ENCODE assay signal across 1 cellular context in the genomic region with DNA sequence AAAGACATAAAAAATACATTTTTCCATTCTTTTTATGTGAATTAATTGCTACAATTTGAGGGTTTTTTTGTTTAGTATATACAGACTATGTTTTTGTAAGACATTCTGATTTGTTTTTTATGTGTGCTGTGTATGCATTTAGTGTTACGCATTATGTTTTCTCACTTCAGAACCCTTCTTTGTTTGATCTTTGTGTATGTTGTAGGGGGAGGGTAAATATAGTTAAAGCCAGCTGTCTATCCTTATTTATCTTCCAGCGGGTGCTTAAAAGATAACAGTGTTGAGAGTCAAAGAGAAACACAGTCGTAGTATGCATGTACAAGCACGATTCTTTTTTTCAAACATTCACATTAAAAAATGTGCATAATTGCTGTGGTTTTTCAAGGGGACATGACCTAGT.
A peak's percentile ranks its signal among the peaks of the same experiment; 100 is the strongest.
TF ChIP-seq lines count a peak whose summit lies in the region.

No MANE protein-coding gene starts in this region.

TF ChIP-seq in HepG2, 621 proteins besides CTCF, POLR2A, EP300 and RAD21 (continued from another document and continues in another):
- TF ChIP-seq NKX3-1 (CRISPR knock-in tag; IDR thresholded peaks at IDR 0.05) (0 out of 2 replicates have a peak, but pooled peaks have one; percentile 39), ZMAT3 (CRISPR knock-in tag; conservative IDR thresholded peaks at IDR 0.05) (no peak), GLI4 (CRISPR knock-in tag; IDR thresholded peaks at IDR 0.05; ENCODE audit: borderline replicate concordance) (no peak), ZNF616 (CRISPR knock-in tag; IDR thresholded peaks at IDR 0.05; ENCODE audit: low read depth) (no peak), NFKB2 (CRISPR knock-in tag; IDR thresholded peaks at IDR 0.05; ENCODE audit: borderline replicate concordance) (no peak), SOX5 (CRISPR knock-in tag; IDR thresholded peaks at IDR 0.05; ENCODE audit: borderline replicate concordance) (peak; percentile 79; the same call in 1 of the 2 replicates), ZNF841 (CRISPR knock-in tag; IDR thresholded peaks at IDR 0.05; ENCODE audit: borderline replicate concordance) (no peak), GZF1 (CRISPR knock-in tag; IDR thresholded peaks at IDR 0.05) (no peak), GATAD2A (CRISPR knock-in tag; IDR thresholded peaks at IDR 0.05) (peak; percentile 67; the same call in 1 of the 2 replicates), FOXO4 (CRISPR knock-in tag; conservative IDR thresholded peaks at IDR 0.05) (no peak), HMG20B (CRISPR knock-in tag; conservative IDR thresholded peaks at IDR 0.05) (peak; percentile 82; the same call in 1 of the 2 replicates), MAFK (conservative IDR thresholded peaks at IDR 0.05 in 1 of 2, IDR thresholded peaks at IDR 0.05 in 1 of 2; ENCODE audit: low read length in 2 of 2) (no peak), CEBPG (CRISPR knock-in tag; IDR thresholded peaks at IDR 0.05) (0 out of 2 replicates have a peak, but pooled peaks have one; percentile 16), MEIS1 (CRISPR knock-in tag; IDR thresholded peaks at IDR 0.05; ENCODE audit: borderline replicate concordance) (no peak), FOXK1 (CRISPR knock-in tag; IDR thresholded peaks at IDR 0.05; ENCODE audit: borderline replicate concordance, low read depth) (peak; percentile 64; the same call in 1 of the 2 replicates), FOXA1 (IDR thresholded peaks at IDR 0.05) (peak; percentile 90), FOXA1 (CRISPR knock-in tag; IDR thresholded peaks at IDR 0.05) (peak; percentile 86), ZSCAN31 (CRISPR knock-in tag; IDR thresholded peaks at IDR 0.05; ENCODE audit: low read depth) (no peak), HMG20A (CRISPR knock-in tag; IDR thresholded peaks at IDR 0.05; ENCODE audit: borderline replicate concordance) (peak; percentile 88; the same call in 1 of the 2 replicates), NFYB (CRISPR knock-in tag; IDR thresholded peaks at IDR 0.05) (no peak), ZNF30 (CRISPR knock-in tag; IDR thresholded peaks at IDR 0.05) (no peak), SALL1 (CRISPR knock-in tag; IDR thresholded peaks at IDR 0.05) (no peak), ZNF235 (CRISPR knock-in tag; IDR thresholded peaks at IDR 0.05; ENCODE audit: borderline replicate concordance) (no peak), ZNF292 (CRISPR knock-in tag; IDR thresholded peaks at IDR 0.05; ENCODE audit: borderline replicate concordance, low read depth) (no peak), KDM3A (CRISPR knock-in tag; IDR thresholded peaks at IDR 0.05; ENCODE audit: low read depth) (no peak), SOX13 (IDR thresholded peaks at IDR 0.05) (no peak), SOX13 (CRISPR knock-in tag; conservative IDR thresholded peaks at IDR 0.05 in 1 of 2, IDR thresholded peaks at IDR 0.05 in 1 of 2) (peak in 1 of 2 experiments; percentile 70; a peak in 2 of 4 replicates), ZNF780A (CRISPR knock-in tag; IDR thresholded peaks at IDR 0.05) (no peak), ZNF430 (CRISPR knock-in tag; IDR thresholded peaks at IDR 0.05) (no peak), SIX1 (CRISPR knock-in tag; IDR thresholded peaks at IDR 0.05; ENCODE audit: borderline replicate concordance) (0 out of 2 replicates have a peak, but pooled peaks have one; percentile 34), SPEN (CRISPR knock-in tag; IDR thresholded peaks at IDR 0.05; ENCODE audit: low read depth) (no peak), HIVEP1 (CRISPR knock-in tag; IDR thresholded peaks at IDR 0.05) (no peak), ZNF468 (CRISPR knock-in tag; IDR thresholded peaks at IDR 0.05) (no peak), SYNCRIP (IDR thresholded peaks at IDR 0.05; ENCODE audit: insufficient read depth, low read depth, low read length) (no peak), RARA (CRISPR knock-in tag; IDR thresholded peaks at IDR 0.05) (peak; percentile 46; the same call in 1 of the 2 replicates), FOXM1 (CRISPR knock-in tag; IDR thresholded peaks at IDR 0.05) (no peak), AKAP8 (CRISPR knock-in tag; IDR thresholded peaks at IDR 0.05) (no peak), PATZ1 (CRISPR knock-in tag; IDR thresholded peaks at IDR 0.05) (peak; percentile 28; the same call in 1 of the 2 replicates), ZNF160 (CRISPR knock-in tag; IDR thresholded peaks at IDR 0.05) (no peak), MAZ (IDR thresholded peaks at IDR 0.05; ENCODE audit: borderline replicate concordance, low read depth, low read length) (no peak), MAZ (CRISPR knock-in tag; IDR thresholded peaks at IDR 0.05; ENCODE audit: low read depth) (no peak), TBL1XR1 (IDR thresholded peaks at IDR 0.05; ENCODE audit: borderline replicate concordance, low read length, partially characterized antibody) (peak; percentile 19), CC2D1A (CRISPR knock-in tag; IDR thresholded peaks at IDR 0.05) (no peak), NPAS2 (CRISPR knock-in tag; IDR thresholded peaks at IDR 0.05; ENCODE audit: borderline replicate concordance) (no peak), CENPX (CRISPR knock-in tag; IDR thresholded peaks at IDR 0.05) (no peak), MIXL1 (CRISPR knock-in tag; IDR thresholded peaks at IDR 0.05) (peak; percentile 49; the same call in 1 of the 2 replicates), TRIM22 (IDR thresholded peaks at IDR 0.05) (no peak), EEA1 (CRISPR knock-in tag; IDR thresholded peaks at IDR 0.05; ENCODE audit: borderline replicate concordance) (no peak), JUND (CRISPR knock-in tag; IDR thresholded peaks at IDR 0.05) (no peak), FOXA3 (CRISPR knock-in tag; IDR thresholded peaks at IDR 0.05) (peak; percentile 95), TP53 (CRISPR knock-in tag; conservative IDR thresholded peaks at IDR 0.05) (no peak), MNT (IDR thresholded peaks at IDR 0.05) (no peak), ZNF124 (CRISPR knock-in tag; IDR thresholded peaks at IDR 0.05) (no peak), GTF3A (CRISPR knock-in tag; conservative IDR thresholded peaks at IDR 0.05) (no peak)
- TF ChIP-seq, protein P1, sequence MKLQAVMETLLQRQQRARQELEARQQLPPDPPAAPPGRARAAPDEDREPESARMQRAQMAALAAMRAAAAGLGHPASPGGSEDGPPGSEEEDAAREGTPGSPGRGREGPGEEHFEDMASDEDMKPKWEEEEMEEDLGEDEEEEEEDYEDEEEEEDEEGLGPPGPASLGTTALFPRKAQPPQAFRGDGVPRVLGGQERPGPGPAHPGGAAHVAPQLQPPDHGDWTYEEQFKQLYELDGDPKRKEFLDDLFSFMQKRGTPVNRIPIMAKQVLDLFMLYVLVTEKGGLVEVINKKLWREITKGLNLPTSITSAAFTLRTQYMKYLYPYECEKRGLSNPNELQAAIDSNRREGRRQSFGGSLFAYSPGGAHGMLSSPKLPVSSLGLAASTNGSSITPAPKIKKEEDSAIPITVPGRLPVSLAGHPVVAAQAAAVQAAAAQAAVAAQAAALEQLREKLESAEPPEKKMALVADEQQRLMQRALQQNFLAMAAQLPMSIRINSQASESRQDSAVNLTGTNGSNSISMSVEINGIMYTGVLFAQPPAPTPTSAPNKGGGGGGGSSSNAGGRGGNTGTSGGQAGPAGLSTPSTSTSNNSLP (IDR thresholded peaks at IDR 0.05; ENCODE audit: low read depth, low read length) = peak; percentile 71; the same call in 1 of the 2 replicates
- TF ChIP-seq, protein P2, sequence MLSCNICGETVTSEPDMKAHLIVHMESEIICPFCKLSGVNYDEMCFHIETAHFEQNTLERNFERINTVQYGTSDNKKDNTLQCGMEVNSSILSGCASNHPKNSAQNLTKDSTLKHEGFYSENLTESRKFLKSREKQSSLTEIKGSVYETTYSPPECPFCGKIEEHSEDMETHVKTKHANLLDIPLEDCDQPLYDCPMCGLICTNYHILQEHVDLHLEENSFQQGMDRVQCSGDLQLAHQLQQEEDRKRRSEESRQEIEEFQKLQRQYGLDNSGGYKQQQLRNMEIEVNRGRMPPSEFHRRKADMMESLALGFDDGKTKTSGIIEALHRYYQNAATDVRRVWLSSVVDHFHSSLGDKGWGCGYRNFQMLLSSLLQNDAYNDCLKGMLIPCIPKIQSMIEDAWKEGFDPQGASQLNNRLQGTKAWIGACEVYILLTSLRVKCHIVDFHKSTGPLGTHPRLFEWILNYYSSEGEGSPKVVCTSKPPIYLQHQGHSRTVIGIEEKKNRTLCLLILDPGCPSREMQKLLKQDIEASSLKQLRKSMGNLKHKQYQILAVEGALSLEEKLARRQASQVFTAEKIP (CRISPR knock-in tag; IDR thresholded peaks at IDR 0.05; ENCODE audit: borderline replicate concordance) = no peak
- TF ChIP-seq, protein P3, sequence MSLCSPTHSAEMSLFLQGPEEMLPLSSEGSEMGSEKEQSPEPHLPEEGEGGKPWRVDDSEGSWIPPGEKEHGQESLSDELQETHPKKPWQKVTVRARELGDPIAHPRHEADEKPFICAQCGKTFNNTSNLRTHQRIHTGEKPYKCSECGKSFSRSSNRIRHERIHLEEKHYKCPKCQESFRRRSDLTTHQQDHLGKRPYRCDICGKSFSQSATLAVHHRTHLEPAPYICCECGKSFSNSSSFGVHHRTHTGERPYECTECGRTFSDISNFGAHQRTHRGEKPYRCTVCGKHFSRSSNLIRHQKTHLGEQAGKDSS (CRISPR knock-in tag; IDR thresholded peaks at IDR 0.05; ENCODE audit: borderline replicate concordance, low read depth) = no peak
- TF ChIP-seq, protein P4, sequence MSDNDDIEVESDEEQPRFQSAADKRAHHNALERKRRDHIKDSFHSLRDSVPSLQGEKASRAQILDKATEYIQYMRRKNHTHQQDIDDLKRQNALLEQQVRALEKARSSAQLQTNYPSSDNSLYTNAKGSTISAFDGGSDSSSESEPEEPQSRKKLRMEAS (IDR thresholded peaks at IDR 0.05) = no peak
- TF ChIP-seq, protein P5, sequence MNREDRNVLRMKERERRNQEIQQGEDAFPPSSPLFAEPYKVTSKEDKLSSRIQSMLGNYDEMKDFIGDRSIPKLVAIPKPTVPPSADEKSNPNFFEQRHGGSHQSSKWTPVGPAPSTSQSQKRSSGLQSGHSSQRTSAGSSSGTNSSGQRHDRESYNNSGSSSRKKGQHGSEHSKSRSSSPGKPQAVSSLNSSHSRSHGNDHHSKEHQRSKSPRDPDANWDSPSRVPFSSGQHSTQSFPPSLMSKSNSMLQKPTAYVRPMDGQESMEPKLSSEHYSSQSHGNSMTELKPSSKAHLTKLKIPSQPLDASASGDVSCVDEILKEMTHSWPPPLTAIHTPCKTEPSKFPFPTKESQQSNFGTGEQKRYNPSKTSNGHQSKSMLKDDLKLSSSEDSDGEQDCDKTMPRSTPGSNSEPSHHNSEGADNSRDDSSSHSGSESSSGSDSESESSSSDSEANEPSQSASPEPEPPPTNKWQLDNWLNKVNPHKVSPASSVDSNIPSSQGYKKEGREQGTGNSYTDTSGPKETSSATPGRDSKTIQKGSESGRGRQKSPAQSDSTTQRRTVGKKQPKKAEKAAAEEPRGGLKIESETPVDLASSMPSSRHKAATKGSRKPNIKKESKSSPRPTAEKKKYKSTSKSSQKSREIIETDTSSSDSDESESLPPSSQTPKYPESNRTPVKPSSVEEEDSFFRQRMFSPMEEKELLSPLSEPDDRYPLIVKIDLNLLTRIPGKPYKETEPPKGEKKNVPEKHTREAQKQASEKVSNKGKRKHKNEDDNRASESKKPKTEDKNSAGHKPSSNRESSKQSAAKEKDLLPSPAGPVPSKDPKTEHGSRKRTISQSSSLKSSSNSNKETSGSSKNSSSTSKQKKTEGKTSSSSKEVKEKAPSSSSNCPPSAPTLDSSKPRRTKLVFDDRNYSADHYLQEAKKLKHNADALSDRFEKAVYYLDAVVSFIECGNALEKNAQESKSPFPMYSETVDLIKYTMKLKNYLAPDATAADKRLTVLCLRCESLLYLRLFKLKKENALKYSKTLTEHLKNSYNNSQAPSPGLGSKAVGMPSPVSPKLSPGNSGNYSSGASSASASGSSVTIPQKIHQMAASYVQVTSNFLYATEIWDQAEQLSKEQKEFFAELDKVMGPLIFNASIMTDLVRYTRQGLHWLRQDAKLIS (CRISPR knock-in tag; IDR thresholded peaks at IDR 0.05) = no peak
